In genomic region chrX:110346681-110347080, GRCh38 we compare ENCODE assay signal across 16 cellular contexts. TPM values are rescaled to one million over a fixed set of nuclear protein-coding genes. Genes with fewer than 3 reads are reported as not detected.
DNase-seq lines count a peak whose midpoint lies in the region; ATAC-seq, FAIRE-seq and TF ChIP-seq lines count a peak whose summit lies in the region.
"Had no signal": no experiment of that assay in that cellular context is flagged by ENCODE, and none has a peak within 500 bp of the region (broad histone marks: within the 10 kb centered on the region; RNA-seq: fewer than 3 reads in every experiment).

No MANE protein-coding gene starts in this region.

- DNase-seq in AG10803 (ENCODE audit: low read depth) (peak; percentile 11), Panc1 (ENCODE audit: low read depth, low spot score) (no peak), fibroblast of lung (ENCODE audit: low read depth in 2 of 2) (peak; percentile 7 to 11), left lung (peak in 1 of 2 donors; percentile 30), DMS79 (lab: John Stamatoyannopoulos, UW) (no peak), urothelium cell line (ENCODE audit: low spot score) (no peak), NCI-H748 treated with DMSO at 0.1 percent for 48 hours (lab: John Stamatoyannopoulos, UW) (no peak)
- no peak for DNase-seq in activated CD8-positive, alpha-beta memory T cell treated with anti-CD3 and anti-CD28 coated beads for 24 hours
- DNase-seq: activated gamma-delta T cell treated with Interleukin-2 at 50 U/mL for 16 hours, anterior cingulate cortex, GDM1, NCI-H2029, NCI-H524 treated with DMSO at 0.1 percent for 48 hours had no signal

- ATAC-seq in Panc1 (no peak), left lung (peak; percentile 33)

- CTCF ChIA-PET in Panc1 (lab: Charles Lee) = no interaction called here

- H3K4me1 ChIP-seq in Panc1 (ENCODE audit: control insufficient read depth, insufficient read depth, low read length) (no peaks in the 10 kb centered on the region), fibroblast of lung (ENCODE audit: control insufficient read depth, extremely low read depth, insufficient read depth, low read length) (no peaks in the 10 kb centered on the region), left lung (no peaks in the 10 kb centered on the region)
- H3K4me1 ChIP-seq: SJSA1 had no signal

- intact Hi-C loops in Panc1 (cut with micrococcal nuclease; ENCODE audit: unreplicated experiment) (no loop called here), left lung (cut with DNase I) (no loop called here)

- H3K9me3 ChIP-seq in Panc1 (ENCODE audit: control insufficient read depth, insufficient read depth, low read depth, low read length) (no peaks in the 10 kb centered on the region), fibroblast of lung (ENCODE audit: control insufficient read depth, insufficient read depth, low read depth, low read length) (no peaks in the 10 kb centered on the region), left lung (no peaks in the 10 kb centered on the region)
- H3K9me3 ChIP-seq: SJSA1 had no signal

- H3K36me3 ChIP-seq in Panc1 (ENCODE audit: control insufficient read depth, insufficient read depth, low read length) = no peaks in the 10 kb centered on the region
- H3K36me3 ChIP-seq in fibroblast of lung (ENCODE audit: control insufficient read depth, insufficient read depth, low read length) = no peaks in the 10 kb centered on the region
- no peaks in the 10 kb centered on the region for H3K36me3 ChIP-seq in left lung
- H3K36me3 ChIP-seq: SJSA1 had no signal

- H3K27me3 ChIP-seq in Panc1 (ENCODE audit: control insufficient read depth, insufficient read depth, low read length) = no peaks in the 10 kb centered on the region; the same call in 1 of the 2 replicates
- H3K27me3 ChIP-seq in fibroblast of lung (ENCODE audit: control insufficient read depth, insufficient read depth, low read length) = no peaks in the 10 kb centered on the region
- H3K27me3 ChIP-seq in left lung = no peaks in the 10 kb centered on the region
- H3K27me3 ChIP-seq: SJSA1 had no signal

- no peak overlapping the region for H3K9ac ChIP-seq in fibroblast of lung (ENCODE audit: insufficient read depth, low read length)

- TF ChIP-seq CTCF in AG10803 (conservative IDR thresholded peaks at IDR 0.05; ENCODE audit: low read length) (peak; percentile 29), Panc1 (IDR thresholded peaks at IDR 0.05) (peak; percentile 12; the same call in 1 of the 2 replicates), fibroblast of lung (conservative IDR thresholded peaks at IDR 0.05 in 1 of 2, IDR thresholded peaks at IDR 0.05 in 1 of 2; ENCODE audit: low read depth in 1 of 2, low read length in 2 of 2) (no peak), left lung (IDR thresholded peaks at IDR 0.05) (no peak)

- no peaks in the 10 kb centered on the region for H4K20me1 ChIP-seq in fibroblast of lung (ENCODE audit: control insufficient read depth, extremely low read depth, insufficient read depth, low read length)

- no peak for FAIRE-seq in urothelium cell line (lab: Jason Lieb, UNC)
- FAIRE-seq: GM12891 had no signal

- no peak overlapping the region for H3K4me2 ChIP-seq in fibroblast of lung (ENCODE audit: extremely low read depth, insufficient read depth, low read length)

- POLR2A ChIA-PET in Panc1 (lab: Charles Lee) = no interaction called here

- BruUV-seq in Panc1 (replicated peaks; lab: Mats Ljungman, UMichigan) = no TSS peak

- H2AFZ ChIP-seq in fibroblast of lung (ENCODE audit: low read length) = no peak overlapping the region

- in situ Hi-C loops in Panc1 (cut with HindIII; ENCODE audit: low pct_unique_long_range_greater_than_20kb, low sequenced_read_pairs) = no loop called here

- H3K27ac ChIP-seq in Panc1 (ENCODE audit: low read length) (no peak overlapping the region), fibroblast of lung (ENCODE audit: insufficient read depth, low read length) (no peak overlapping the region), left lung (no peak overlapping the region)
- H3K27ac ChIP-seq: SJSA1 had no signal

- H3K4me3 ChIP-seq in AG10803 (ENCODE audit: low read length) (no peak overlapping the region), Panc1 (ENCODE audit: low read depth in 2 of 2, low read length in 2 of 2) (no peak overlapping the region), fibroblast of lung (replicated peaks in 1 of 4; ENCODE audit: control extremely low read depth in 1 of 4, insufficient read depth in 1 of 4, low read depth in 3 of 4, low read length in 4 of 4) (no peak overlapping the region), left lung (no peak overlapping the region)
- H3K4me3 ChIP-seq: SJSA1 had no signal

- H3K79me2 ChIP-seq in fibroblast of lung (ENCODE audit: control insufficient read depth, insufficient read depth, low read length) = no peaks in the 10 kb centered on the region

RNA-seq across cellular contexts. Expression of gene RTL9, which starts 12.0 kb away (rescaled TPM):
- total RNA-seq in Panc1 (2021; ENCODE audit: unreplicated experiment) (not detected), fibroblast of lung (under 0.01 and 0.17 TPM in 2 replicates), left lung (under 1 TPM; 0.24 to 0.70 TPM)
- not detected for polyA plus RNA-seq in Panc1 (2012; ENCODE audit: insufficient read length)
- polyA plus RNA-seq in fibroblast of lung = 0.09 and 0.18 TPM in 2 replicates
- 0.16 and 0.45 TPM in 2 replicates for polyA plus RNA-seq in fibroblast of lung (2012)
- 0.47 and 0.78 TPM in 2 replicates for polyA minus RNA-seq in fibroblast of lung (ENCODE audit: low replicate concordance)
- total RNA-seq: OCI-LY7 had no signal

RNA-seq across cellular contexts. Expression of gene AMMECR1, which starts 28.8 kb away (rescaled TPM):
- total RNA-seq in Panc1 (2021; ENCODE audit: unreplicated experiment) = 15.0 TPM
- 7.5 TPM for polyA plus RNA-seq in Panc1 (2012; ENCODE audit: insufficient read length)
- total RNA-seq in fibroblast of lung = 7.6 and 8.5 TPM in 2 replicates
- polyA plus RNA-seq in fibroblast of lung = 9.2 and 12.4 TPM in 2 replicates
- polyA plus RNA-seq in fibroblast of lung (2012) = 6.8 and 7.7 TPM in 2 replicates
- 2.2 and 21.0 TPM in 2 replicates for polyA minus RNA-seq in fibroblast of lung (ENCODE audit: low replicate concordance)
- total RNA-seq in left lung = 10 to 100 TPM in 1 of 2 donors, 1 to 10 TPM in 1; 8.9 to 11.4 TPM

Comparison
In these comparisons a context has a peak if more than half of its experiments do, and no peak if none do; other contexts are left out.
1. DNase-seq: peak in AG10803 (single experiment) and fibroblast of lung (2 of 2); none in Panc1 (single experiment), DMS79 (single experiment), activated CD8-positive, alpha-beta memory T cell treated with anti-CD3 and anti-CD28 coated beads for 24 hours (single experiment), urothelium cell line (single experiment) and NCI-H748 treated with DMSO at 0.1 percent for 48 hours (single experiment).
2. CTCF ChIP-seq: peak in AG10803 (single experiment) and Panc1 (single experiment); none in fibroblast of lung (0 of 2) and left lung (0 of 2).